In genomic region chr20:20566523-20566922, GRCh38 we compare ENCODE assay signal across 19 cellular contexts.
DNase-seq lines count a peak whose midpoint lies in the region; ATAC-seq and TF ChIP-seq lines count a peak whose summit lies in the region.
"Had no signal": no experiment of that assay in that cellular context is flagged by ENCODE, and none has a peak within 500 bp of the region (broad histone marks: within the 10 kb centered on the region; RNA-seq: fewer than 3 reads in every experiment).

No MANE protein-coding gene starts in this region.

- H3K27ac Mint-ChIP-seq in progenitor cell of endocrine pancreas, result no peak overlapping the region
- H3K27ac Mint-ChIP-seq in activated naive CD4-positive, alpha-beta T cell treated with anti-CD3 and anti-CD28 coated beads for 36 hours, result no peak overlapping the region

- peak; percentile 43 for DNase-seq in DMS53 (lab: John Stamatoyannopoulos, UW)
- no peak for DNase-seq in DMS53 treated with DMSO at 0.1 percent for 48 hours (lab: John Stamatoyannopoulos, UW; ENCODE audit: unreplicated experiment)
- DNase-seq in NCI-H69 (lab: John Stamatoyannopoulos, UW), result peak; percentile 35
- DNase-seq in left colon, result no peak
- no peak for DNase-seq in progenitor cell of endocrine pancreas (ENCODE audit: low spot score, unreplicated experiment)
- no peak for DNase-seq in activated naive CD4-positive, alpha-beta T cell treated with anti-CD3 and anti-CD28 coated beads for 36 hours
- no peak for DNase-seq in T1000 (lab: John Stamatoyannopoulos, UW)
- DNase-seq: CD8-positive, alpha-beta memory T cell; DMS79 treated with DMSO at 0.1 percent for 48 hours; IMR-90; NCI-H1436 treated with DMSO at 0.1 percent for 48 hours; NCI-H1930; NCI-H226; NCI-H510A treated with DMSO at 0.1 percent for 48 hours; NCI-H774; SJCRH30 had no signal

- ATAC-seq in left colon (peak; percentile 59), HG03457 (IDR thresholded peaks at IDR 0.05; ENCODE audit: unreplicated experiment) (no peak)
- ATAC-seq: GM12878, HCT116 had no signal

- CTCF ChIA-PET in activated naive CD4-positive, alpha-beta T cell treated with anti-CD3 and anti-CD28 coated beads for 36 hours (lab: Charles Lee), result interaction anchor here (0.7 to 1.9 kb wide), 2 partner anchors 28 to 75 kb away, joined by 3 to 5 read pairs; no protein-coding TSS in a partner anchor

- intact Hi-C loops in left colon (cut with DNase I, micrococcal nuclease), result no loop called here
- intact Hi-C loops in activated naive CD4-positive, alpha-beta T cell treated with anti-CD3 and anti-CD28 coated beads for 36 hours (cut with micrococcal nuclease), result no loop called here

- H3K4me3 Mint-ChIP-seq in progenitor cell of endocrine pancreas (ENCODE audit: low read depth), result peak overlapping the region; percentile 12
- no peak overlapping the region for H3K4me3 Mint-ChIP-seq in activated naive CD4-positive, alpha-beta T cell treated with anti-CD3 and anti-CD28 coated beads for 36 hours
- H3K4me3 Mint-ChIP-seq: CD8-positive, alpha-beta memory T cell had no signal

- H3K9me3 Mint-ChIP-seq in progenitor cell of endocrine pancreas (ENCODE audit: low read depth), result no peaks in the 10 kb centered on the region
- no peaks in the 10 kb centered on the region for H3K9me3 Mint-ChIP-seq in activated naive CD4-positive, alpha-beta T cell treated with anti-CD3 and anti-CD28 coated beads for 36 hours
- H3K9me3 Mint-ChIP-seq: CD8-positive, alpha-beta memory T cell had no signal

- H3K27me3 Mint-ChIP-seq in progenitor cell of endocrine pancreas, result no peaks in the 10 kb centered on the region
- H3K27me3 Mint-ChIP-seq in activated naive CD4-positive, alpha-beta T cell treated with anti-CD3 and anti-CD28 coated beads for 36 hours (ENCODE audit: low read depth), result no peaks in the 10 kb centered on the region
- H3K27me3 Mint-ChIP-seq: CD8-positive, alpha-beta memory T cell had no signal

- H3K36me3 Mint-ChIP-seq in progenitor cell of endocrine pancreas (ENCODE audit: insufficient read depth), result peaks cover 8% of the 10 kb centered on the region
- peaks cover 18% of the 10 kb centered on the region for H3K36me3 Mint-ChIP-seq in activated naive CD4-positive, alpha-beta T cell treated with anti-CD3 and anti-CD28 coated beads for 36 hours (ENCODE audit: low read depth)

- H3K4me1 Mint-ChIP-seq in progenitor cell of endocrine pancreas (ENCODE audit: low read depth), result peaks cover 25% of the 10 kb centered on the region
- no peaks in the 10 kb centered on the region for H3K4me1 Mint-ChIP-seq in activated naive CD4-positive, alpha-beta T cell treated with anti-CD3 and anti-CD28 coated beads for 36 hours (ENCODE audit: low read depth)
- H3K4me1 Mint-ChIP-seq: CD8-positive, alpha-beta memory T cell had no signal

- TF ChIP-seq CTCF in progenitor cell of endocrine pancreas (IDR thresholded peaks at IDR 0.05; ENCODE audit: unreplicated experiment), result no peak

Comparison
In these comparisons a context has a peak if more than half of its experiments do, and no peak if none do; other contexts are left out.
1. DNase-seq: peak in DMS53 (single experiment) and NCI-H69 (single experiment); none in DMS53 treated with DMSO at 0.1 percent for 48 hours (single experiment), left colon (0 of 2), progenitor cell of endocrine pancreas (single experiment), activated naive CD4-positive, alpha-beta T cell treated with anti-CD3 and anti-CD28 coated beads for 36 hours (single experiment) and T1000 (single experiment).